Comparison of ENCODE assay signal across 20 cellular contexts in genomic region chr7:70420263-70420662, GRCh38.
"Had no signal": no experiment of that assay in that cellular context is flagged by ENCODE, and none has a peak within 500 bp of the region (broad histone marks: within the 10 kb centered on the region; RNA-seq: fewer than 3 reads in every experiment).

No MANE protein-coding gene starts in this region.

- H2AFZ ChIP-seq: hepatocyte had no signal

- H3K9me3 ChIP-seq: right lobe of liver, tibial artery had no signal

- H3K4me1 ChIP-seq: right lobe of liver, tibial artery had no signal

- H3K36me3 ChIP-seq: brain microvascular endothelial cell, right lobe of liver, tibial artery had no signal

- H3K79me2 ChIP-seq: hepatocyte had no signal

- H3K27ac ChIP-seq: brain microvascular endothelial cell, hepatocyte, right lobe of liver, skin epidermis, tibial artery had no signal

- H3K27me3 ChIP-seq: brain microvascular endothelial cell, hepatocyte, right lobe of liver, tibial artery had no signal

- DNase-seq: activated B cell treated with CpG ODN at 0.5 μM for 24 hours; activated CD4-positive, alpha-beta T cell treated with anti-CD3 and anti-CD28 coated beads for 4 hours; activated CD4-positive, alpha-beta T cell treated with anti-CD3 and anti-CD28 coated beads, Interleukin-2, amount 50 U/mL, for 48 hours; activated CD8-positive, alpha-beta memory T cell treated with anti-CD3 and anti-CD28 coated beads, Interleukin-2, amount 10 ng/mL, durations not matched to agents 7 days and 5 days; activated gamma-delta T cell; activated naive CD4-positive, alpha-beta T cell treated with anti-CD3 and anti-CD28 coated beads, Interleukin-2, amount 50 U/mL, for 16 hours; activated naive CD8-positive, alpha-beta T cell treated with anti-CD3 and anti-CD28 coated beads, Interleukin-2, amount 50 U/mL, for 24 hours; anterior cingulate cortex; brain microvascular endothelial cell; caudate nucleus; effector CD8-positive, alpha-beta T cell; foreskin melanocyte; occipital lobe; posterior cingulate gyrus; right lobe of liver; stimulated activated CD4-positive, alpha-beta T cell treated with anti-CD3 and anti-CD28 coated beads, Interleukin-1b, Interleukin-23, amount 100 ng/mL, for 48 hours; stimulated activated naive CD8-positive, alpha-beta T cell treated with anti-CD3 and anti-CD28 coated beads, Interleukin-15, amount 100 ng/mL, for 72 hours; tibial artery had no signal

- H3K4me3 ChIP-seq: hepatocyte, right lobe of liver, skin epidermis, tibial artery had no signal

- H3K4me2 ChIP-seq: hepatocyte had no signal
